In the genomic region with DNA sequence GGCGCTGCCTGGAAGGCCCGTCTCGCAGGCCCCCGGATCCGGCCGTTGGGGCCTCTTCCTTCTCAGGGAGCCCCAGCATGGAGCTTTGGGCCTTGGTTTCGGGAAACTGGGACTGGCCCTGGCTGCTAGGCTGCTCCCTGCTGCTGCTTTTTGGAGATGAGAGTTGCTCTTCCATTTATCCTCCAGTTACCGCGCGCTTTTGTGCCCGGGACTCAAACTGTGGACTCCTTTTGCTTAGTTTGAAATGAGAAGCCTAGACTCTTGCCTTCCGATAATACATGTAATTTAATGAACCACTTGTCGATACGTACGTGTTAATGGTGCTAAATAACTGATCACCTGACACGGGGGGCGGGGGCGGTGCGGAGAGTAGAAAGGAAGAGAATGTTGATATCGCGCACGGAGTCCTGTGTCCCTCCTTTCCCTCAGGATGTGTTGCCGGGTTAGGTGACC, we compare ENCODE assay signal across 8 cellular contexts. TPM values are rescaled to one million over a fixed set of nuclear protein-coding genes. Genes with fewer than 3 reads are reported as not detected.
DNase-seq lines count a peak whose midpoint lies in the region; ATAC-seq, FAIRE-seq and TF ChIP-seq lines count a peak whose summit lies in the region.

No MANE protein-coding gene starts in this region.

- peaks cover 54 to 61% (median 61%) of the 10 kb centered on the region in 3 donors for H3K4me1 Mint-ChIP-seq in CD8-positive, alpha-beta memory T cell
- H3K4me1 Mint-ChIP-seq in astrocyte (ENCODE audit: low read depth, unreplicated experiment), result peaks cover 31% of the 10 kb centered on the region

- H3K27ac ChIP-seq in CD8-positive, alpha-beta memory T cell (ENCODE audit: low read depth, low read length), result peak overlapping the region; percentile 93
- H3K27ac ChIP-seq in astrocyte (ENCODE audit: low read depth, low read length), result peak overlapping the region; percentile 89
- H3K27ac ChIP-seq in iPS DF 6.9 (ENCODE audit: low read length), result no peak overlapping the region
- H3K27ac ChIP-seq in gastrocnemius medialis, result peak overlapping the region; percentile 92 to 98 (median 96)

- TF ChIP-seq CTCF in LNCaP clone FGC (IDR thresholded peaks at IDR 0.05; ENCODE audit: control insufficient read depth, extremely low read depth, insufficient read depth) (no peak), astrocyte (IDR thresholded peaks at IDR 0.05; ENCODE audit: insufficient read depth, low read depth, low read length) (no peak), gastrocnemius medialis (IDR thresholded peaks at IDR 0.05 in 4 of 5, conservative IDR thresholded peaks at IDR 0.05 in 1 of 5) (no peak)

- H3K4me2 ChIP-seq in astrocyte (ENCODE audit: low read length), result peak overlapping the region; percentile 93

- no peaks in the 10 kb centered on the region for H3K36me3 ChIP-seq in CD8-positive, alpha-beta memory T cell (ENCODE audit: insufficient read depth, low read length)
- H3K36me3 ChIP-seq in astrocyte (ENCODE audit: insufficient read depth, low read length) (no peaks in the 10 kb centered on the region), iPS DF 6.9 (ENCODE audit: control insufficient read depth, insufficient read depth, low read length) (no peaks in the 10 kb centered on the region), gastrocnemius medialis (no peaks in the 10 kb centered on the region)

- H3K9me3 ChIP-seq in CD8-positive, alpha-beta memory T cell (ENCODE audit: low read length), result no peaks in the 10 kb centered on the region
- H3K9me3 ChIP-seq in astrocyte (ENCODE audit: insufficient read depth, low read depth, low read length) (no peaks in the 10 kb centered on the region), iPS DF 6.9 (ENCODE audit: control insufficient read depth, insufficient read depth, low read length) (no peaks in the 10 kb centered on the region), gastrocnemius medialis (no peaks in the 10 kb centered on the region)

- ATAC-seq in GM21717 (IDR thresholded peaks at IDR 0.05; ENCODE audit: unreplicated experiment) (peak; percentile 18), gastrocnemius medialis (peak; percentile 7 to 20)

- peaks cover 0 to 3% of the 10 kb centered on the region in 2 donors for H3K27me3 Mint-ChIP-seq in CD8-positive, alpha-beta memory T cell
- no peaks in the 10 kb centered on the region for H3K27me3 Mint-ChIP-seq in astrocyte (ENCODE audit: low read depth, unreplicated experiment)

- H3K4me3 ChIP-seq in CD8-positive, alpha-beta memory T cell (ENCODE audit: low read length), result peak overlapping the region; percentile 88
- H3K4me3 ChIP-seq in LNCaP clone FGC (ENCODE audit: low read depth, low read length), result peak overlapping the region; percentile 93
- H3K4me3 ChIP-seq in astrocyte (ENCODE audit: insufficient read depth, low read depth, low read length), result peak overlapping the region; percentile 90
- peak overlapping the region; percentile 81 for H3K4me3 ChIP-seq in iPS DF 6.9 (ENCODE audit: low read length)
- peak overlapping the region; percentile 76 to 93 (median 83) for H3K4me3 ChIP-seq in gastrocnemius medialis

- peak overlapping the region; percentile 96 to 100 (median 99) for H3K27ac Mint-ChIP-seq in CD8-positive, alpha-beta memory T cell
- H3K27ac Mint-ChIP-seq in astrocyte (ENCODE audit: unreplicated experiment), result peak overlapping the region; percentile 93

- no peaks in the 10 kb centered on the region for H3K27me3 ChIP-seq in CD8-positive, alpha-beta memory T cell (ENCODE audit: insufficient read depth, low read length, poor library complexity, severe bottlenecking)
- H3K27me3 ChIP-seq in astrocyte (ENCODE audit: insufficient read depth, low read length) (peaks cover 3% of the 10 kb centered on the region), iPS DF 6.9 (ENCODE audit: control insufficient read depth, insufficient read depth, low read length) (no peaks in the 10 kb centered on the region), gastrocnemius medialis (no peaks in the 10 kb centered on the region)

- peaks cover 40% of the 10 kb centered on the region for H4K20me1 ChIP-seq in astrocyte (ENCODE audit: insufficient read depth, low read length)

- FAIRE-seq in astrocyte (lab: Jason Lieb, UNC), result no peak

- peak overlapping the region; percentile 96 for H2AFZ ChIP-seq in astrocyte (ENCODE audit: low read depth, low read length)

- intact Hi-C loops in gastrocnemius medialis (cut with DNase I; ENCODE audit: low total_unique reads), result loop anchor here (5.0 kb wide), 2 partner anchors 39 to 41 kb away; no protein-coding TSS in a partner anchor

- peaks cover 51% of the 10 kb centered on the region for H3K4me1 ChIP-seq in CD8-positive, alpha-beta memory T cell (ENCODE audit: insufficient read depth, low read length)
- H3K4me1 ChIP-seq in astrocyte (ENCODE audit: insufficient read depth, low read length) (peaks cover 13% of the 10 kb centered on the region), iPS DF 6.9 (ENCODE audit: control insufficient read depth, insufficient read depth, low read length) (no peaks in the 10 kb centered on the region), gastrocnemius medialis (peaks cover 44 to 48% of the 10 kb centered on the region in 2 donors)

- H3K9me3 Mint-ChIP-seq in CD8-positive, alpha-beta memory T cell, result no peaks in the 10 kb centered on the region
- no peaks in the 10 kb centered on the region for H3K9me3 Mint-ChIP-seq in astrocyte (ENCODE audit: unreplicated experiment)

- peaks cover 55% of the 10 kb centered on the region for H3K79me2 ChIP-seq in astrocyte (ENCODE audit: insufficient read depth, low read length)

- WGBS in iPS DF 6.9 (ENCODE audit: insufficient coverage, insufficient read length), result no CpG with 5 or more reads among the region's 23 CpGs

- TF ChIP-seq POLR2A in gastrocnemius medialis (IDR thresholded peaks at IDR 0.05), result no peak

- in situ Hi-C loops in gastrocnemius medialis (cut with MboI; ENCODE audit: low sequenced_read_pairs in 4 of 4), result loop anchor here in 1 of 4 donors (10.0 kb wide), 1 partner anchor 62 kb away; a partner anchor contains a TSS

- DNase-seq in CD8-positive, alpha-beta memory T cell, result peak; percentile 37 to 75 (median 47)
- no peak for DNase-seq in LNCaP clone FGC (ENCODE audit: low read depth)
- peak; percentile 32 to 49 for DNase-seq in SW 1271 (lab: John Stamatoyannopoulos, UW)
- DNase-seq in astrocyte (ENCODE audit: low read depth), result peak; percentile 33
- no peak for DNase-seq in iPS DF 6.9 (ENCODE audit: low read depth, low spot score)
- peak; percentile 31 to 38 for DNase-seq in gastrocnemius medialis
- DNase-seq in GOT3 (lab: John Stamatoyannopoulos, UW), result no peak

- POLR2A ChIA-PET in CD8-positive, alpha-beta memory T cell (lab: Charles Lee), result interaction anchor here (0.6 to 2.8 kb wide), 5 partner anchors 9 to 87 kb away, joined by 3 to 28 read pairs (median 3); no protein-coding TSS in a partner anchor

- peak overlapping the region; percentile 95 for H3K9ac ChIP-seq in astrocyte (ENCODE audit: low read length)

- CTCF ChIA-PET in CD8-positive, alpha-beta memory T cell (lab: Charles Lee), result interaction anchor here (2.2 to 3.4 kb wide), 5 partner anchors 18 to 63 kb away, joined by 4 to 22 read pairs (median 9); no protein-coding TSS in a partner anchor

- peak overlapping the region; percentile 94 to 100 (median 99) for H3K4me3 Mint-ChIP-seq in CD8-positive, alpha-beta memory T cell
- peak overlapping the region; percentile 98 for H3K4me3 Mint-ChIP-seq in astrocyte (ENCODE audit: unreplicated experiment)

- peaks cover 0 to 11% (median 2%) of the 10 kb centered on the region in 3 donors for H3K36me3 Mint-ChIP-seq in CD8-positive, alpha-beta memory T cell
- H3K36me3 Mint-ChIP-seq in astrocyte (ENCODE audit: low read depth, unreplicated experiment), result no peaks in the 10 kb centered on the region

RNA-seq across cellular contexts. Expression of a gene that starts 0.9 kb away (rescaled TPM):
- 10 to 100 TPM; 44.1 to 44.3 TPM for total RNA-seq in CD8-positive, alpha-beta memory T cell
- 40.9 TPM for polyA plus RNA-seq in CD8-positive, alpha-beta memory T cell
- total RNA-seq in astrocyte, result 33.3 and 33.4 TPM in 2 replicates
- 10 to 100 TPM; 49.4 to 73.1 (median 61.9) TPM for total RNA-seq in gastrocnemius medialis

Comparison
In these comparisons a context has a peak if more than half of its experiments do, and no peak if none do; other contexts are left out.
1. DNase-seq: peak in CD8-positive, alpha-beta memory T cell (5 of 5), SW 1271 (2 of 2), astrocyte (single experiment) and gastrocnemius medialis (2 of 2); none in LNCaP clone FGC (single experiment), iPS DF 6.9 (single experiment) and GOT3 (single experiment).
2. Peak in every context shown above with its lines, with median percentiles within 50 percentile points of each other: H3K4me3 ChIP-seq.